Comparison of ENCODE assay signal across 12 cellular contexts in the genomic region with DNA sequence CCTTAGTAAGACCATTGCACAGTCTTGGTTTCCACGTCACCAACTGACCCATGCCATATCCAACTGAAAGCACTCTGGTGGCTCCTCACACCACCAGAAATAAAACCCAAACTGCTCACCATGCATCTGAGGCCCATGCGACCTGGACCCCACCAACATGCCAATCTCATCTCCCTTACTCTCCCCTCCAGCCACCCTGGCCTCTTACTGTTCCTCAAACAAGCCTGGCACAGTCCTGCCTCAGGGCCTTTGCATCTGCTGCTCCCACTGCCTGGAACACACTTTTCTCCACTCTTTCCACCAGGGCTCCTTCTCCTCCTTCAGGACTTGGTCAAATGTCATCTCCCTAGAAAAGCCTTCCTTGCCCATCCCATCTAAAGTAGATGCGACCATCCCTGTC. TPM values are rescaled to one million over a fixed set of nuclear protein-coding genes. Genes with fewer than 3 reads are reported as not detected.
DNase-seq lines count a peak whose midpoint lies in the region; ATAC-seq and TF ChIP-seq lines count a peak whose summit lies in the region.
"Had no signal": no experiment of that assay in that cellular context is flagged by ENCODE, and none has a peak within 500 bp of the region (broad histone marks: within the 10 kb centered on the region; RNA-seq: fewer than 3 reads in every experiment).

No MANE protein-coding gene starts in this region.

- POLR2A ChIA-PET in CD8-positive, alpha-beta memory T cell (lab: Charles Lee) = interaction anchor here (1.1 to 2.0 kb wide), 2 partner anchors 9 to 28 kb away, joined by 3 to 10 read pairs; partner anchors contain the start of gene PREX1

- H3K9me3 Mint-ChIP-seq in CD8-positive, alpha-beta memory T cell = no peaks in the 10 kb centered on the region
- no peaks in the 10 kb centered on the region for H3K9me3 Mint-ChIP-seq in activated T-helper 1 cell treated with anti-CD3 and anti-CD28 coated beads, Interleukin-12 subunit alpha, Interleukin-12 subunit beta, Interleukin-2, Interleukin-4 antibody, amounts not matched to agents 30 ng/mL and 10 ng/mL and 1 ng/mL, durations not matched to agents 14 hours and 24 hours and 36 hours
- no peaks in the 10 kb centered on the region for H3K9me3 Mint-ChIP-seq in natural killer cell

- peak overlapping the region; percentile 30; the same call in 1 of the 2 replicates for H3K9ac ChIP-seq in BLaER1

- peaks cover 0 to 65% (median 12%) of the 10 kb centered on the region in 3 donors for H3K36me3 Mint-ChIP-seq in CD8-positive, alpha-beta memory T cell
- peaks cover 35% of the 10 kb centered on the region for H3K36me3 Mint-ChIP-seq in activated T-helper 1 cell treated with anti-CD3 and anti-CD28 coated beads, Interleukin-12 subunit alpha, Interleukin-12 subunit beta, Interleukin-2, Interleukin-4 antibody, amounts not matched to agents 30 ng/mL and 10 ng/mL and 1 ng/mL, durations not matched to agents 14 hours and 24 hours and 36 hours (ENCODE audit: low read depth)
- no peaks in the 10 kb centered on the region for H3K36me3 Mint-ChIP-seq in natural killer cell

- H3K4me2 ChIP-seq in BLaER1 = peak overlapping the region; percentile 82

- no peak for TF ChIP-seq CTCF in natural killer cell (IDR thresholded peaks at IDR 0.05)

- no peaks in the 10 kb centered on the region for H3K36me3 ChIP-seq in BLaER1
- H3K36me3 ChIP-seq in CD8-positive, alpha-beta memory T cell (ENCODE audit: insufficient read depth, low read length) = no peaks in the 10 kb centered on the region
- H3K36me3 ChIP-seq: BE2C, gastroesophageal sphincter had no signal

- peaks cover 0 to 83% (median 5%) of the 10 kb centered on the region in 3 donors for H3K4me1 Mint-ChIP-seq in CD8-positive, alpha-beta memory T cell
- H3K4me1 Mint-ChIP-seq in activated T-helper 1 cell treated with anti-CD3 and anti-CD28 coated beads, Interleukin-12 subunit alpha, Interleukin-12 subunit beta, Interleukin-2, Interleukin-4 antibody, amounts not matched to agents 30 ng/mL and 10 ng/mL and 1 ng/mL, durations not matched to agents 14 hours and 24 hours and 36 hours (ENCODE audit: low read depth) = peaks cover 78% of the 10 kb centered on the region
- peaks cover 79% of the 10 kb centered on the region in 2 donors for H3K4me1 Mint-ChIP-seq in natural killer cell

- no peaks in the 10 kb centered on the region for H4K20me1 ChIP-seq in BLaER1

- H3K4me3 ChIP-seq in BLaER1 = no peak overlapping the region
- H3K4me3 ChIP-seq in CD8-positive, alpha-beta memory T cell (ENCODE audit: low read length) = peak overlapping the region; percentile 35
- H3K4me3 ChIP-seq: gastroesophageal sphincter had no signal

- peaks cover 81% of the 10 kb centered on the region for H3K4me1 ChIP-seq in BLaER1
- peaks cover 97% of the 10 kb centered on the region for H3K4me1 ChIP-seq in CD8-positive, alpha-beta memory T cell (ENCODE audit: insufficient read depth, low read length)
- H3K4me1 ChIP-seq: BE2C had no signal

- H3K27me3 ChIP-seq in BLaER1 = no peaks in the 10 kb centered on the region
- no peaks in the 10 kb centered on the region for H3K27me3 ChIP-seq in CD8-positive, alpha-beta memory T cell (ENCODE audit: insufficient read depth, low read length, poor library complexity, severe bottlenecking)
- H3K27me3 ChIP-seq: BE2C had no signal

- intact Hi-C loops in activated T-helper 1 cell treated with anti-CD3 and anti-CD28 coated beads, Interleukin-12 subunit alpha, Interleukin-12 subunit beta, Interleukin-2, Interleukin-4 antibody, amounts not matched to agents 30 ng/mL and 10 ng/mL and 1 ng/mL, durations not matched to agents 14 hours and 24 hours and 36 hours (cut with micrococcal nuclease) = no loop called here
- intact Hi-C loops in natural killer cell (cut with micrococcal nuclease) = loop anchor here (2.0 kb wide), 1 partner anchor 20 kb away; no protein-coding TSS in a partner anchor

- H3K4me3 Mint-ChIP-seq in CD8-positive, alpha-beta memory T cell = peak overlapping the region; percentile 96 to 100 (median 99)
- peak overlapping the region; percentile 56 for H3K4me3 Mint-ChIP-seq in activated T-helper 1 cell treated with anti-CD3 and anti-CD28 coated beads, Interleukin-12 subunit alpha, Interleukin-12 subunit beta, Interleukin-2, Interleukin-4 antibody, amounts not matched to agents 30 ng/mL and 10 ng/mL and 1 ng/mL, durations not matched to agents 14 hours and 24 hours and 36 hours
- H3K4me3 Mint-ChIP-seq in natural killer cell = peak overlapping the region; percentile 99

- H3K27ac ChIP-seq in BLaER1 = peak overlapping the region; percentile 67
- peak overlapping the region; percentile 56 for H3K27ac ChIP-seq in CD8-positive, alpha-beta memory T cell (ENCODE audit: low read depth, low read length)
- H3K27ac ChIP-seq: gastroesophageal sphincter had no signal

- no peaks in the 10 kb centered on the region for H3K27me3 Mint-ChIP-seq in CD8-positive, alpha-beta memory T cell
- H3K27me3 Mint-ChIP-seq in activated T-helper 1 cell treated with anti-CD3 and anti-CD28 coated beads, Interleukin-12 subunit alpha, Interleukin-12 subunit beta, Interleukin-2, Interleukin-4 antibody, amounts not matched to agents 30 ng/mL and 10 ng/mL and 1 ng/mL, durations not matched to agents 14 hours and 24 hours and 36 hours (ENCODE audit: insufficient read depth) = no peaks in the 10 kb centered on the region
- H3K27me3 Mint-ChIP-seq in natural killer cell (ENCODE audit: low read depth in 2 of 2) = no peaks in the 10 kb centered on the region

- H3K27ac Mint-ChIP-seq in CD8-positive, alpha-beta memory T cell = peak overlapping the region in 6 of 8 donors; percentile 90 to 99 (median 96)
- H3K27ac Mint-ChIP-seq in activated T-helper 1 cell treated with anti-CD3 and anti-CD28 coated beads, Interleukin-12 subunit alpha, Interleukin-12 subunit beta, Interleukin-2, Interleukin-4 antibody, amounts not matched to agents 30 ng/mL and 10 ng/mL and 1 ng/mL, durations not matched to agents 14 hours and 24 hours and 36 hours = peak overlapping the region; percentile 96
- no peak overlapping the region for H3K27ac Mint-ChIP-seq in natural killer cell

- H3K9me3 ChIP-seq in BLaER1 = no peaks in the 10 kb centered on the region
- H3K9me3 ChIP-seq in CD8-positive, alpha-beta memory T cell (ENCODE audit: low read length) = no peaks in the 10 kb centered on the region
- H3K9me3 ChIP-seq: BE2C, gastroesophageal sphincter had no signal

- no peak for ATAC-seq in natural killer cell
- ATAC-seq in HG03039 (IDR thresholded peaks at IDR 0.05; ENCODE audit: unreplicated experiment) = no peak
- ATAC-seq: gastroesophageal sphincter had no signal

- no peak for DNase-seq in CD8-positive, alpha-beta memory T cell
- no peak for DNase-seq in activated T-helper 1 cell treated with anti-CD3 and anti-CD28 coated beads, Interleukin-12 subunit alpha, Interleukin-12 subunit beta, Interleukin-2, Interleukin-4 antibody, amounts not matched to agents 30 ng/mL and 10 ng/mL and 1 ng/mL, durations not matched to agents 14 hours and 24 hours and 36 hours (ENCODE audit: low spot score)
- no peak for DNase-seq in natural killer cell
- DNase-seq in stimulated activated CD4-positive, alpha-beta T cell treated with anti-CD3 and anti-CD28 coated beads, Interleukin-4, amount 100 ng/mL, for 4 hours = no peak
- DNase-seq in NCI-H1092 treated with DMSO at 0.1 percent for 48 hours (lab: John Stamatoyannopoulos, UW) = no peak
- DNase-seq: activated CD8-positive, alpha-beta memory T cell treated with anti-CD3 and anti-CD28 coated beads for 24 hours; BE2C; mesendoderm; NCI-H2107 had no signal

- CTCF ChIA-PET in CD8-positive, alpha-beta memory T cell (lab: Charles Lee) = interaction anchor here (1.1 to 1.6 kb wide), 3 partner anchors 10 to 104 kb away, joined by 3 to 5 read pairs (median 4); no protein-coding TSS in a partner anchor

RNA-seq across cellular contexts. Expression of gene PREX1, which starts 8.7 kb away (rescaled TPM):
- total RNA-seq in CD8-positive, alpha-beta memory T cell = 10 to 100 TPM; 90.0 to 90.5 TPM
- polyA plus RNA-seq in CD8-positive, alpha-beta memory T cell = 89.5 TPM
- 68.2 and 69.4 TPM in 2 replicates for total RNA-seq in activated T-helper 1 cell treated with anti-CD3 and anti-CD28 coated beads, Interleukin-12 subunit alpha, Interleukin-12 subunit beta, Interleukin-2, Interleukin-4 antibody, amounts not matched to agents 30 ng/mL and 10 ng/mL and 1 ng/mL, durations not matched to agents 14 hours and 24 hours and 36 hours
- total RNA-seq in natural killer cell = 100 to 1,000 TPM; 382 to 392 (median 389) TPM

Comparison
In these comparisons a context has a peak if more than half of its experiments do, and no peak if none do; other contexts are left out.
1. H3K27ac Mint-ChIP-seq: peak in CD8-positive, alpha-beta memory T cell (6 of 8) and activated T-helper 1 cell treated with anti-CD3 and anti-CD28 coated beads, Interleukin-12 subunit alpha, Interleukin-12 subunit beta, Interleukin-2, Interleukin-4 antibody, amounts not matched to agents 30 ng/mL and 10 ng/mL and 1 ng/mL, durations not matched to agents 14 hours and 24 hours and 36 hours (single experiment); none in natural killer cell (0 of 2).
2. Peak in every context shown above with its lines, with median percentiles within 50 percentile points of each other: H3K4me3 Mint-ChIP-seq.